In the genomic region with DNA sequence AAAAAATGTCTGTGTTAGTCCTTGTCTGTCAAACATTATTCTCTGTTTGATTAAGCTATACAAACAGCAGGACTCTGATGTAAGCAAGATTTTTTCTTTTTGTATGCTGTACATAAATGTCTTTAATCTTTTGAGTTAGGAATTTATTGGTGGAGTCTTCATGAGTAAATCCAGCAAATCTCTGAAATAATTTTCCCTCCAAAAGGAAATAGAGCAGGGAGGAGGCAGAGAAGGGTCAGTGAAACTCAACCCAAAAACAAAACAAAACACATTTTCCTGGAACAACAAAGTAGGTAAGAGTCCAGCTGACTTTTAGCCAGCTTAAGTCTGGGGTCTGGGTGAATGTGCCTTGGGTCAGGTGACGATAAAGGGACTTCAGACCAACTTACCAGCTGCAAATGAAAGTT, we compare ENCODE assay signal across 22 cellular contexts.
"Had no signal": no experiment of that assay in that cellular context is flagged by ENCODE, and none has a peak within 500 bp of the region (broad histone marks: within the 10 kb centered on the region; RNA-seq: fewer than 3 reads in every experiment).

No MANE protein-coding gene starts in this region.

- ATAC-seq: activated CD4-positive, alpha-beta T cell treated with anti-CD3 and anti-CD28 coated beads for 36 hours; activated T-cell treated with anti-CD3 and anti-CD28 coated beads, Interleukin-2, amount 50 U/mL, for 72 hours had no signal

- H3K9me3 ChIP-seq: SJCRH30, SK-N-SH had no signal

- H3K36me3 ChIP-seq: brain microvascular endothelial cell, cardiac muscle cell, SJCRH30, WERI-Rb-1 had no signal

- H3K9ac ChIP-seq: SK-N-SH had no signal

- H3K27ac ChIP-seq: brain microvascular endothelial cell, cardiac muscle cell, RWPE1, SJCRH30, WERI-Rb-1 had no signal

- H3K4me3 ChIP-seq: cardiac muscle cell, SJCRH30 had no signal

- H3K4me1 ChIP-seq: SJCRH30 had no signal

- H3K27me3 ChIP-seq: brain microvascular endothelial cell, cardiac muscle cell, SJCRH30 had no signal

- H3K4me2 ChIP-seq: SK-N-SH had no signal

- DNase-seq: activated CD4-positive, alpha-beta memory T cell treated with anti-CD3 and anti-CD28 coated beads, Interleukin-2, amount 10 ng/mL, durations not matched to agents 7 days and 5 days; activated CD4-positive, alpha-beta T cell treated with anti-CD3 and anti-CD28 coated beads for 36 hours; activated CD4-positive, alpha-beta T cell treated with anti-CD3 and anti-CD28 coated beads, Interleukin-2, amount 50 U/mL, for 1 hour; activated CD8-positive, alpha-beta memory T cell treated with anti-CD3 and anti-CD28 coated beads, Interleukin-2, amount 50 U/mL, for 4 hours; activated gamma-delta T cell treated with Interleukin-2 at 50 U/mL for 16 hours; activated naive CD4-positive, alpha-beta T cell treated with anti-CD3 and anti-CD28 coated beads, Interleukin-2, amount 10 ng/mL, durations not matched to agents 7 days and 5 days; activated naive CD8-positive, alpha-beta T cell treated with anti-CD3 and anti-CD28 coated beads for 36 hours; activated T-cell treated with anti-CD3 and anti-CD28 coated beads, Interleukin-2, amount 50 U/mL, for 72 hours; brain microvascular endothelial cell; KG1; NCI-H1048; NCI-H2171; NCI-H2227 treated with DMSO at 0.1 percent for 48 hours; NCI-H446 treated with DMSO at 0.1 percent for 48 hours; NCI-H524 treated with DMSO at 0.1 percent for 48 hours; Right ventricle myocardium superior; SJCRH30; SK-N-SH; T-helper 1 cell; WERI-Rb-1 had no signal
